2 cellular contexts compared by ENCODE assay signal in genomic region chr19:35764432-35765315, GRCh38.
A peak's percentile ranks its signal among the peaks of the same experiment; 100 is the strongest.
TF ChIP-seq lines count a peak whose summit lies in the region.

No MANE protein-coding gene starts in this region.

TF ChIP-seq in HEK293, 187 proteins besides CTCF, POLR2A, EP300 and RAD21:
- TF ChIP-seq ZBTB10 (tag by site-specific recombination; IDR thresholded peaks at IDR 0.05), result no peak
- TF ChIP-seq SCRT2 (tag by site-specific recombination; IDR thresholded peaks at IDR 0.05), result peak; percentile 92
- peak; percentile 45; the same call in 1 of the 2 replicates for TF ChIP-seq SCRT1 (tag by site-specific recombination; IDR thresholded peaks at IDR 0.05; ENCODE audit: borderline replicate concordance)
- TF ChIP-seq ZSCAN30 (tag by site-specific recombination; IDR thresholded peaks at IDR 0.05), result no peak
- no peak for TF ChIP-seq ZSCAN5A (tag by site-specific recombination; IDR thresholded peaks at IDR 0.05)
- no peak for TF ChIP-seq SALL2 (tag by site-specific recombination; IDR thresholded peaks at IDR 0.05; ENCODE audit: borderline replicate concordance)
- TF ChIP-seq HIC1 (tag by site-specific recombination; IDR thresholded peaks at IDR 0.05), result 0 out of 2 replicates have a peak, but pooled peaks have one; percentile 61
- TF ChIP-seq ZNF621 (tag by site-specific recombination; IDR thresholded peaks at IDR 0.05), result no peak
TF ChIP-seq in HEK293: peak in this region for 3.

TF ChIP-seq in K562, 482 proteins besides CTCF, POLR2A, EP300 and RAD21:
- TF ChIP-seq SPI1 (IDR thresholded peaks at IDR 0.05; ENCODE audit: borderline replicate concordance, low read depth, low read length), result peak; percentile 52; the same call in 1 of the 2 replicates
- TF ChIP-seq DIDO1 (tag; IDR thresholded peaks at IDR 0.05; ENCODE audit: low read depth), result no peak
